Comparison of ENCODE assay signal across 8 cellular contexts in genomic region chr13:71865858-71866172, GRCh38. TPM values are rescaled to one million over a fixed set of nuclear protein-coding genes. Genes with fewer than 3 reads are reported as not detected.
A peak's percentile ranks its signal among the peaks of the same experiment; 100 is the strongest.
DNase-seq lines count a peak whose midpoint lies in the region; ATAC-seq and TF ChIP-seq lines count a peak whose summit lies in the region.

No MANE protein-coding gene starts in this region.

- TF ChIP-seq POLR2A in Peyer's patch (IDR thresholded peaks at IDR 0.05): no peak

- H3K4me3 ChIP-seq in Peyer's patch (peak overlapping the region; percentile 45 to 94 (median 70)), fibroblast of pulmonary artery (replicated peaks; ENCODE audit: low read depth, low read length) (peak overlapping the region; percentile 51), osteoblast (ENCODE audit: insufficient read depth, low read length) (peak overlapping the region; percentile 37)

- peak overlapping the region; percentile 47 for H2AFZ ChIP-seq in osteoblast (ENCODE audit: low read length)

- H3K27ac ChIP-seq in Peyer's patch (peak overlapping the region; percentile 65 to 92 (median 82)), osteoblast (ENCODE audit: low read depth, low read length) (no peak overlapping the region)

- H3K4me2 ChIP-seq in osteoblast (ENCODE audit: insufficient read depth, low read length): peak overlapping the region; percentile 33

- H3K4me3 Mint-ChIP-seq in activated CD4-positive, alpha-beta memory T cell treated with anti-CD3 and anti-CD28 coated beads, Interleukin-2, amount 10 ng/mL, durations not matched to agents 7 days and 5 days: no peak overlapping the region

- peaks cover 0 to 5% (median 0%) of the 10 kb centered on the region in 4 donors for H3K9me3 ChIP-seq in Peyer's patch
- H3K9me3 ChIP-seq in osteoblast (ENCODE audit: low read depth, low read length): no peaks in the 10 kb centered on the region

- no peak overlapping the region for H3K27ac Mint-ChIP-seq in activated CD4-positive, alpha-beta memory T cell treated with anti-CD3 and anti-CD28 coated beads, Interleukin-2, amount 10 ng/mL, durations not matched to agents 7 days and 5 days

- H3K4me1 ChIP-seq in Peyer's patch (no peaks in the 10 kb centered on the region), osteoblast (ENCODE audit: insufficient read depth, low read length) (peaks cover 3% of the 10 kb centered on the region)

- CTCF ChIA-PET in activated CD4-positive, alpha-beta memory T cell treated with anti-CD3 and anti-CD28 coated beads, Interleukin-2, amount 10 ng/mL, durations not matched to agents 7 days and 5 days (lab: Charles Lee): no interaction called here

- H3K9me3 Mint-ChIP-seq in activated CD4-positive, alpha-beta memory T cell treated with anti-CD3 and anti-CD28 coated beads, Interleukin-2, amount 10 ng/mL, durations not matched to agents 7 days and 5 days: no peaks in the 10 kb centered on the region

- TF ChIP-seq CTCF in Peyer's patch (IDR thresholded peaks at IDR 0.05) (no peak), fibroblast of pulmonary artery (IDR thresholded peaks at IDR 0.05; ENCODE audit: low read length, missing control alignments) (no peak), osteoblast (IDR thresholded peaks at IDR 0.05; ENCODE audit: extremely low read depth, low read depth, low read length) (no peak)

- DNase-seq in DMS53 (lab: John Stamatoyannopoulos, UW): peak; percentile 25
- no peak for DNase-seq in DMS53 treated with DMSO at 0.1 percent for 48 hours (lab: John Stamatoyannopoulos, UW; ENCODE audit: unreplicated experiment)
- DNase-seq in Peyer's patch: peak in 1 of 3 donors; percentile 51
- DNase-seq in fibroblast of pulmonary artery (ENCODE audit: low read depth): no peak
- DNase-seq in osteoblast (ENCODE audit: insufficient read length, low spot score, missing footprints): peak; percentile 69
- no peak for DNase-seq in activated CD4-positive, alpha-beta memory T cell treated with anti-CD3 and anti-CD28 coated beads, Interleukin-2, amount 10 ng/mL, durations not matched to agents 7 days and 5 days
- DNase-seq in SW 1271 (lab: John Stamatoyannopoulos, UW): no peak

- H3K27me3 Mint-ChIP-seq in activated CD4-positive, alpha-beta memory T cell treated with anti-CD3 and anti-CD28 coated beads, Interleukin-2, amount 10 ng/mL, durations not matched to agents 7 days and 5 days: peaks cover 55% of the 10 kb centered on the region

- H3K79me2 ChIP-seq in osteoblast (ENCODE audit: insufficient read depth, low read length): no peaks in the 10 kb centered on the region

- H3K36me3 ChIP-seq in Peyer's patch (no peaks in the 10 kb centered on the region), osteoblast (ENCODE audit: insufficient read depth, low read length) (no peaks in the 10 kb centered on the region)

- POLR2A ChIA-PET in activated CD4-positive, alpha-beta memory T cell treated with anti-CD3 and anti-CD28 coated beads, Interleukin-2, amount 10 ng/mL, durations not matched to agents 7 days and 5 days (lab: Charles Lee): no interaction called here

- no peaks in the 10 kb centered on the region for H4K20me1 ChIP-seq in osteoblast (ENCODE audit: insufficient read depth, low read length)

- H3K4me1 Mint-ChIP-seq in activated CD4-positive, alpha-beta memory T cell treated with anti-CD3 and anti-CD28 coated beads, Interleukin-2, amount 10 ng/mL, durations not matched to agents 7 days and 5 days: peaks cover 20% of the 10 kb centered on the region

- H3K27me3 ChIP-seq in Peyer's patch (no peaks in the 10 kb centered on the region), osteoblast (ENCODE audit: insufficient read depth, low read length) (peaks cover 27% of the 10 kb centered on the region)

- peaks cover 5% of the 10 kb centered on the region for H3K36me3 Mint-ChIP-seq in activated CD4-positive, alpha-beta memory T cell treated with anti-CD3 and anti-CD28 coated beads, Interleukin-2, amount 10 ng/mL, durations not matched to agents 7 days and 5 days (ENCODE audit: low read depth)

- ATAC-seq in HG02870 (IDR thresholded peaks at IDR 0.05; ENCODE audit: unreplicated experiment): no peak

RNA-seq across cellular contexts. Expression of gene DACH1, which starts 1.2 kb away (rescaled TPM):
- total RNA-seq in Peyer's patch: 10 to 100 TPM; 15.2 to 63.5 (median 24.4) TPM
- total RNA-seq in osteoblast: not detected in 2 replicates
- total RNA-seq in activated CD4-positive, alpha-beta memory T cell treated with anti-CD3 and anti-CD28 coated beads, Interleukin-2, amount 10 ng/mL, durations not matched to agents 7 days and 5 days: not detected

Comparison
In these comparisons a context has a peak if more than half of its experiments do, and no peak if none do; other contexts are left out.
1. DNase-seq: peak in DMS53 (single experiment) and osteoblast (single experiment); none in DMS53 treated with DMSO at 0.1 percent for 48 hours (single experiment), fibroblast of pulmonary artery (single experiment), activated CD4-positive, alpha-beta memory T cell treated with anti-CD3 and anti-CD28 coated beads, Interleukin-2, amount 10 ng/mL, durations not matched to agents 7 days and 5 days (single experiment) and SW 1271 (0 of 2).
2. RNA of gene DACH1, which starts 1.2 kb away (total RNA-seq): 15.2 to 63.5 TPM in Peyer's patch; not detected in osteoblast and not detected in activated CD4-positive, alpha-beta memory T cell treated with anti-CD3 and anti-CD28 coated beads, Interleukin-2, amount 10 ng/mL, durations not matched to agents 7 days and 5 days; every median in the first group is over 10 times any median in the second.
3. Peak in every context shown above with its lines, with median percentiles within 50 percentile points of each other: H3K4me3 ChIP-seq.